22 cellular contexts compared by ENCODE assay signal in the genomic region with DNA sequence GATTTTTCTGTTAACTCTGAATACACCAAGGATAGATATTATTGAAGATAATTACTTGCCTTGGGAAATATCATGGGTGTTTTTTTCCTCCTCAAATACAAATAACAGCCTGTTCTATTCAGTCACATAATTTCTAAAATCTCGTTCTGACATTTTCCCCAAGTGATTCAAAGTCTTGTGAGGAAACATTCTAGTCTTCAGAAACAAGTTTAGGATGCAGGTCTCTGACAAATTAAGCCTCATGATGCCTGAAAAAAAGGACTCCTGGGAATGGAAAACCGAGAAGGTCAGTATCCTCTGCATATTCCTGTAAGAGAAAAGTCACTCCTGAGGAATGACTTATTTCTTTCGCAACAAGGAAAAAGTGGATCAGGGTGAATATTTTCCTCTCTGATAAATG.
A peak's percentile ranks its signal among the peaks of the same experiment; 100 is the strongest.
DNase-seq lines count a peak whose midpoint lies in the region; ATAC-seq and TF ChIP-seq lines count a peak whose summit lies in the region.
"Had no signal": no experiment of that assay in that cellular context is flagged by ENCODE, and none has a peak within 500 bp of the region (broad histone marks: within the 10 kb centered on the region; RNA-seq: fewer than 3 reads in every experiment).

No MANE protein-coding gene starts in this region.

- no peak overlapping the region for H3K4me2 ChIP-seq in mesenchymal stem cell (ENCODE audit: low read length, poor library complexity, severe bottlenecking)
- H3K4me2 ChIP-seq: A549; BLaER1 treated with 17β-estradiol and CSF1 and Interleukin-3, amounts not matched to agents 10 nM and 100 nM had no signal

- no peaks in the 10 kb centered on the region for H3K9me3 Mint-ChIP-seq in activated CD4-positive, alpha-beta memory T cell treated with anti-CD3 and anti-CD28 coated beads for 36 hours
- H3K9me3 Mint-ChIP-seq: CD4-positive, alpha-beta T cell; CD8-positive, alpha-beta T cell had no signal

- H3K79me1 ChIP-seq in mesenchymal stem cell (replicated peaks; ENCODE audit: low read length, poor library complexity, severe bottlenecking): no peaks in the 10 kb centered on the region

- no peak overlapping the region for H2BK15ac ChIP-seq in mesenchymal stem cell (ENCODE audit: low read depth, poor library complexity, severe bottlenecking)

- no peak overlapping the region for H2BK12ac ChIP-seq in mesenchymal stem cell (ENCODE audit: low read length in 2 of 2)

- in situ Hi-C loops in SK-MEL-5 (cut with HindIII; ENCODE audit: low pct_unique_long_range_greater_than_20kb, low sequenced_read_pairs): no loop called here

- POLR2A ChIA-PET in activated CD4-positive, alpha-beta memory T cell treated with anti-CD3 and anti-CD28 coated beads for 36 hours (lab: Charles Lee): no interaction called here

- H3K4me3 Mint-ChIP-seq in activated CD4-positive, alpha-beta memory T cell treated with anti-CD3 and anti-CD28 coated beads for 36 hours: no peak overlapping the region
- H3K4me3 Mint-ChIP-seq: B cell; CD4-positive, alpha-beta T cell; CD8-positive, alpha-beta T cell had no signal

- H3K4me3 ChIP-seq in fibroblast of mammary gland (ENCODE audit: control insufficient read depth, low read depth, low read length) (no peak overlapping the region), mesenchymal stem cell (ENCODE audit: insufficient read depth in 1 of 2, low read depth in 1 of 2, low read length in 2 of 2) (no peak overlapping the region), tibial artery (no peak overlapping the region), psoas muscle (no peak overlapping the region)
- H3K4me3 ChIP-seq: A549; BLaER1 treated with 17β-estradiol and CSF1 and Interleukin-3, amounts not matched to agents 10 nM and 100 nM had no signal

- CTCF ChIA-PET in activated CD4-positive, alpha-beta memory T cell treated with anti-CD3 and anti-CD28 coated beads for 36 hours (lab: Charles Lee): no interaction called here

- H3K27ac ChIP-seq in mesenchymal stem cell (ENCODE audit: low read length, poor library complexity, severe bottlenecking) (no peak overlapping the region), tibial artery (no peak overlapping the region), psoas muscle (no peak overlapping the region)
- H3K27ac ChIP-seq: 22Rv1; A549; BLaER1 treated with 17β-estradiol and CSF1 and Interleukin-3, amounts not matched to agents 10 nM and 100 nM; C4-2B had no signal

- no peaks in the 10 kb centered on the region for H3K27me3 Mint-ChIP-seq in activated CD4-positive, alpha-beta memory T cell treated with anti-CD3 and anti-CD28 coated beads for 36 hours
- H3K27me3 Mint-ChIP-seq: B cell; CD4-positive, alpha-beta T cell had no signal

- H3K9me3 ChIP-seq in mesenchymal stem cell (ENCODE audit: control insufficient read depth, low read length): no peaks in the 10 kb centered on the region
- no peaks in the 10 kb centered on the region for H3K9me3 ChIP-seq in tibial artery
- no peaks in the 10 kb centered on the region for H3K9me3 ChIP-seq in psoas muscle
- H3K9me3 ChIP-seq: A549; BLaER1 treated with 17β-estradiol and CSF1 and Interleukin-3, amounts not matched to agents 10 nM and 100 nM had no signal

- no peak overlapping the region for H3K14ac ChIP-seq in mesenchymal stem cell (ENCODE audit: low read length in 2 of 2)

- WGBS in mesenchymal stem cell: 76% methylated on average over 3 of the region's 3 CpGs
- 52 to 58% (median 54%) methylated on average over 3 of the region's 3 CpGs for WGBS in psoas muscle, 3 donors

- peak overlapping the region; percentile 86 for H3K9ac ChIP-seq in mesenchymal stem cell (ENCODE audit: low read length)
- H3K9ac ChIP-seq: BLaER1 treated with 17β-estradiol and CSF1 and Interleukin-3, amounts not matched to agents 10 nM and 100 nM had no signal

- H3K4me1 Mint-ChIP-seq in activated CD4-positive, alpha-beta memory T cell treated with anti-CD3 and anti-CD28 coated beads for 36 hours (ENCODE audit: low read depth): no peaks in the 10 kb centered on the region
- H3K4me1 Mint-ChIP-seq: B cell had no signal

- H3K27me3 ChIP-seq in mesenchymal stem cell (ENCODE audit: control insufficient read depth in 1 of 2, insufficient read depth in 1 of 2, low read length in 2 of 2) (no peaks in the 10 kb centered on the region), tibial artery (no peaks in the 10 kb centered on the region), psoas muscle (ENCODE audit: insufficient read depth in 3 of 3, low read length in 2 of 3) (peaks cover 0 to 2% (median 0%) of the 10 kb centered on the region in 3 donors)
- H3K27me3 ChIP-seq: BLaER1 treated with 17β-estradiol and CSF1 and Interleukin-3, amounts not matched to agents 10 nM and 100 nM had no signal

- ATAC-seq in HG03571 (IDR thresholded peaks at IDR 0.05; ENCODE audit: unreplicated experiment) (no peak), psoas muscle (no peak)
- ATAC-seq: A549; CD8-positive, alpha-beta T cell had no signal

- no peak overlapping the region for H3K23ac ChIP-seq in mesenchymal stem cell (ENCODE audit: low read length in 2 of 2)

- no peak overlapping the region for H3K4ac ChIP-seq in mesenchymal stem cell (ENCODE audit: low read depth in 1 of 2, low read length in 2 of 2)

- no peak overlapping the region for H2AK5ac ChIP-seq in mesenchymal stem cell (ENCODE audit: low read length, severe bottlenecking)

- H3K27ac Mint-ChIP-seq in activated CD4-positive, alpha-beta memory T cell treated with anti-CD3 and anti-CD28 coated beads for 36 hours: no peak overlapping the region
- H3K27ac Mint-ChIP-seq: B cell; CD4-positive, alpha-beta T cell; CD8-positive, alpha-beta T cell had no signal

- H3K36me3 Mint-ChIP-seq in activated CD4-positive, alpha-beta memory T cell treated with anti-CD3 and anti-CD28 coated beads for 36 hours: no peaks in the 10 kb centered on the region
- H3K36me3 Mint-ChIP-seq: CD8-positive, alpha-beta T cell had no signal

- H3K36me3 ChIP-seq in mesenchymal stem cell (ENCODE audit: control insufficient read depth in 1 of 2, insufficient read depth in 2 of 2, low read depth in 1 of 2, low read length in 2 of 2) (no peaks in the 10 kb centered on the region), tibial artery (no peaks in the 10 kb centered on the region), psoas muscle (ENCODE audit: insufficient read depth in 1 of 2, low read depth in 1 of 2) (no peaks in the 10 kb centered on the region)
- H3K36me3 ChIP-seq: BLaER1 treated with 17β-estradiol and CSF1 and Interleukin-3, amounts not matched to agents 10 nM and 100 nM had no signal

- no peak overlapping the region for H2BK5ac ChIP-seq in mesenchymal stem cell (ENCODE audit: low read depth, low read length, poor library complexity, severe bottlenecking)

- no peak overlapping the region for H4K8ac ChIP-seq in mesenchymal stem cell (ENCODE audit: low read length)

- no peak overlapping the region for H2BK120ac ChIP-seq in mesenchymal stem cell (ENCODE audit: low read depth, low read length)

- intact Hi-C loops in activated CD4-positive, alpha-beta memory T cell treated with anti-CD3 and anti-CD28 coated beads for 36 hours (cut with micrococcal nuclease): no loop called here
- intact Hi-C loops in tibial artery (cut with DNase I; ENCODE audit: low total_unique reads): no loop called here
- intact Hi-C loops in psoas muscle (cut with DNase I): no loop called here

- no peak for TF ChIP-seq CTCF in fibroblast of mammary gland (conservative IDR thresholded peaks at IDR 0.05; ENCODE audit: control insufficient read depth, insufficient read depth, low read depth, low read length)
- no peak for TF ChIP-seq CTCF in tibial artery (IDR thresholded peaks at IDR 0.05)
- no peak for TF ChIP-seq CTCF in psoas muscle (IDR thresholded peaks at IDR 0.05)

- H2AFZ ChIP-seq in mesenchymal stem cell (ENCODE audit: low read depth, low read length): no peak overlapping the region

- no peak overlapping the region for H4K91ac ChIP-seq in mesenchymal stem cell (ENCODE audit: low read length)

- no peaks in the 10 kb centered on the region for H3K4me1 ChIP-seq in mesenchymal stem cell (ENCODE audit: control insufficient read depth, insufficient read depth, low read depth, low read length)
- no peaks in the 10 kb centered on the region for H3K4me1 ChIP-seq in tibial artery
- H3K4me1 ChIP-seq in psoas muscle: no peaks in the 10 kb centered on the region
- H3K4me1 ChIP-seq: A549 had no signal

- H3K18ac ChIP-seq in mesenchymal stem cell (ENCODE audit: low read depth in 1 of 2, low read length in 2 of 2): no peak overlapping the region

- peak; percentile 8 for DNase-seq in COLO829 (ENCODE audit: low spot score)
- DNase-seq in SK-MEL-5 (ENCODE audit: low read depth, low spot score): peak; percentile 93
- DNase-seq in fibroblast of mammary gland (ENCODE audit: low read depth): peak; percentile 36
- DNase-seq in mesenchymal stem cell: peak; percentile 4
- no peak for DNase-seq in activated CD4-positive, alpha-beta memory T cell treated with anti-CD3 and anti-CD28 coated beads for 36 hours
- DNase-seq in tibial artery: no peak
- DNase-seq in psoas muscle: no peak
- DNase-seq: AML-193; CD4-positive, alpha-beta T cell; CD8-positive, alpha-beta T cell; COR-L47; DMS 273 treated with DMSO at 0.1 percent for 48 hours; DMS153; DMS53; DMS79 treated with DMSO at 0.1 percent for 48 hours; GF-D8 had no signal

Comparison
In these comparisons a context has a peak if more than half of its experiments do, and no peak if none do; other contexts are left out.
1. DNase-seq: peak in COLO829 (single experiment), SK-MEL-5 (single experiment), fibroblast of mammary gland (single experiment) and mesenchymal stem cell (single experiment); none in activated CD4-positive, alpha-beta memory T cell treated with anti-CD3 and anti-CD28 coated beads for 36 hours (single experiment), tibial artery (0 of 2) and psoas muscle (0 of 2).